In the genomic region with DNA sequence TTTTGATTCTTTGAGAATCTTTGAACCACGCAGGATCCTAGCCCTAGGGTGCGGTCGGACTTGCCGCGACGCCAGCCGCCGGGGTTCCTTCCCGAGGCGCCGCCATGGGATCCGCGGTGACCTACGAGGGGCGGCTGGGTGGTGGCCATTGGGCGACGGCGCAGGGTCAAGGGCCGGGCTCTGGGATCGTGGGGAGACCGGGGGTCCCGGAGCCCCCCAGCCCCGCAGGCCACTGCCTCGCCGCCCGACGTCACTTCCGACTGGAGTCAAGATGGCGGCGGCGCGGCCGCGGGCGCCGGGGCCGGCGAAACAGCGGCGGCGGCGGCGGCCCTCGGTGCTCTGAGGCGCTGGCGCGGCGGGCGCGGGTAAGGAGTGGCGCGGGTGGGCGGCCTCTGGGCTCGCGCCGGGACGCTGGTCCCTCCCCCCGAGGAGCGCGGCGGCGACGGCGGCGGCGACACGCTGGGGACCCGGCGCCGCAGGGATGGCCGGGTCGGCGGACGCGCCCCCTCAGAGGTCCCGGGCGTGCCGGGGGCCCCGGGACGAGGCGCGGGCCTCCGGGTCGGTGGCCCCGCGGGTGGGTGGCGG, we compare ENCODE assay signal across 8 cellular contexts. TPM values are rescaled to one million over a fixed set of nuclear protein-coding genes. Genes with fewer than 3 reads are reported as not detected.
DNase-seq lines count a peak whose midpoint lies in the region; ATAC-seq and TF ChIP-seq lines count a peak whose summit lies in the region.

A gene with protein sequence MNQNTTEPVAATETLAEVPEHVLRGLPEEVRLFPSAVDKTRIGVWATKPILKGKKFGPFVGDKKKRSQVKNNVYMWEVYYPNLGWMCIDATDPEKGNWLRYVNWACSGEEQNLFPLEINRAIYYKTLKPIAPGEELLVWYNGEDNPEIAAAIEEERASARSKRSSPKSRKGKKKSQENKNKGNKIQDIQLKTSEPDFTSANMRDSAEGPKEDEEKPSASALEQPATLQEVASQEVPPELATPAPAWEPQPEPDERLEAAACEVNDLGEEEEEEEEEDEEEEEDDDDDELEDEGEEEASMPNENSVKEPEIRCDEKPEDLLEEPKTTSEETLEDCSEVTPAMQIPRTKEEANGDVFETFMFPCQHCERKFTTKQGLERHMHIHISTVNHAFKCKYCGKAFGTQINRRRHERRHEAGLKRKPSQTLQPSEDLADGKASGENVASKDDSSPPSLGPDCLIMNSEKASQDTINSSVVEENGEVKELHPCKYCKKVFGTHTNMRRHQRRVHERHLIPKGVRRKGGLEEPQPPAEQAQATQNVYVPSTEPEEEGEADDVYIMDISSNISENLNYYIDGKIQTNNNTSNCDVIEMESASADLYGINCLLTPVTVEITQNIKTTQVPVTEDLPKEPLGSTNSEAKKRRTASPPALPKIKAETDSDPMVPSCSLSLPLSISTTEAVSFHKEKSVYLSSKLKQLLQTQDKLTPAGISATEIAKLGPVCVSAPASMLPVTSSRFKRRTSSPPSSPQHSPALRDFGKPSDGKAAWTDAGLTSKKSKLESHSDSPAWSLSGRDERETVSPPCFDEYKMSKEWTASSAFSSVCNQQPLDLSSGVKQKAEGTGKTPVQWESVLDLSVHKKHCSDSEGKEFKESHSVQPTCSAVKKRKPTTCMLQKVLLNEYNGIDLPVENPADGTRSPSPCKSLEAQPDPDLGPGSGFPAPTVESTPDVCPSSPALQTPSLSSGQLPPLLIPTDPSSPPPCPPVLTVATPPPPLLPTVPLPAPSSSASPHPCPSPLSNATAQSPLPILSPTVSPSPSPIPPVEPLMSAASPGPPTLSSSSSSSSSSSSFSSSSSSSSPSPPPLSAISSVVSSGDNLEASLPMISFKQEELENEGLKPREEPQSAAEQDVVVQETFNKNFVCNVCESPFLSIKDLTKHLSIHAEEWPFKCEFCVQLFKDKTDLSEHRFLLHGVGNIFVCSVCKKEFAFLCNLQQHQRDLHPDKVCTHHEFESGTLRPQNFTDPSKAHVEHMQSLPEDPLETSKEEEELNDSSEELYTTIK (N-terminal part only) (plus strand): TSS at position 253 of the 585 bp plus-strand sequence. CDS start 15,418 bp downstream, outside the sequence.

- peak within 1 kb of the TSS; percentile 86 for H3K4me3 ChIP-seq in osteoblast (ENCODE audit: insufficient read depth, low read length)
- peak within 1 kb of the TSS; percentile 35 to 96 (median 67) for H3K4me3 ChIP-seq in thyroid gland (replicated peaks in 1 of 3)

- DNase-seq in NCI-H2029 (lab: John Stamatoyannopoulos, UW) (peak; percentile 4), NCI-H2029 treated with DMSO at 0.1 percent for 48 hours (lab: John Stamatoyannopoulos, UW) (no peak), RPMI7951 (ENCODE audit: low read depth) (peak; percentile 47), globus pallidus (ENCODE audit: low spot score) (peak; percentile 23), osteoblast (ENCODE audit: insufficient read length, low spot score, missing footprints) (peak; percentile 93), thyroid gland (peak; percentile 58 to 61)
- peak in 3 of 4 experiments; percentile 32 to 56 (median 38) for DNase-seq in activated naive CD4-positive, alpha-beta T cell (lab: John Stamatoyannopoulos, UW)

- H3K36me3 ChIP-seq in osteoblast (ENCODE audit: insufficient read depth, low read length): no peaks in the 10 kb centered on the region
- no peaks in the 10 kb centered on the region for H3K36me3 ChIP-seq in thyroid gland

- peak; percentile 35 for ATAC-seq in HG02981 (IDR thresholded peaks at IDR 0.05; ENCODE audit: unreplicated experiment)

- TF ChIP-seq CTCF in osteoblast (IDR thresholded peaks at IDR 0.05; ENCODE audit: extremely low read depth, low read depth, low read length) (no peak), thyroid gland (IDR thresholded peaks at IDR 0.05) (no peak)

- H3K4me2 ChIP-seq in osteoblast (ENCODE audit: insufficient read depth, low read length): peak within 1 kb of the TSS; percentile 96

- H4K20me1 ChIP-seq in osteoblast (ENCODE audit: insufficient read depth, low read length): no peaks in the 10 kb centered on the region

- H3K27me3 ChIP-seq in osteoblast (ENCODE audit: insufficient read depth, low read length): no peaks in the 10 kb centered on the region
- H3K27me3 ChIP-seq in thyroid gland: no peaks in the 10 kb centered on the region

- intact Hi-C loops in thyroid gland (cut with DNase I): loop anchor here (10.0 kb wide), 2 partner anchors 45 to 105 kb away; no protein-coding TSS in a partner anchor

- H3K27ac ChIP-seq in osteoblast (ENCODE audit: low read depth, low read length) (peak within 1 kb of the TSS; percentile 53), thyroid gland (peak within 1 kb of the TSS; percentile 86 to 94 (median 88))

- WGBS in thyroid gland, 2 donors: 3 to 18% methylated on average over 6 to 13 of the region's 87 CpGs

- H3K4me1 ChIP-seq in osteoblast (ENCODE audit: insufficient read depth, low read length) (peaks cover 9% of the 10 kb centered on the region), thyroid gland (peaks cover 4 to 5% of the 10 kb centered on the region in 2 donors)

- peak within 1 kb of the TSS; percentile 98 for H2AFZ ChIP-seq in osteoblast (ENCODE audit: low read length)

- H3K9me3 ChIP-seq in osteoblast (ENCODE audit: low read depth, low read length) (no peaks in the 10 kb centered on the region), thyroid gland (no peaks in the 10 kb centered on the region)

- H3K79me2 ChIP-seq in osteoblast (ENCODE audit: insufficient read depth, low read length): peaks cover 4% of the 10 kb centered on the region

- TF ChIP-seq POLR2A in thyroid gland (IDR thresholded peaks at IDR 0.05): peak in 1 of 2 donors; percentile 69

RNA-seq across cellular contexts. Expression of the gene that starts here (rescaled TPM):
- 7.1 and 9.5 TPM in 2 replicates for total RNA-seq in RPMI7951 (2014; rRNA removed; shearing (Covaris generic))
- 12.7 and 17.4 TPM in 2 replicates for total RNA-seq in osteoblast
- total RNA-seq in thyroid gland: 10 to 100 TPM; 39.5 to 63.9 (median 45.4) TPM
